19 cellular contexts compared by ENCODE assay signal in genomic region chr17:19268611-19269010, GRCh38. TPM values are rescaled to one million over a fixed set of nuclear protein-coding genes. Genes with fewer than 3 reads are reported as not detected.
A peak's percentile ranks its signal among the peaks of the same experiment; 100 is the strongest.
DNase-seq lines count a peak whose midpoint lies in the region; ATAC-seq and TF ChIP-seq lines count a peak whose summit lies in the region.
"Had no signal": no experiment of that assay in that cellular context is flagged by ENCODE, and none has a peak within 500 bp of the region (broad histone marks: within the 10 kb centered on the region; RNA-seq: fewer than 3 reads in every experiment).

No MANE protein-coding gene starts in this region.

- intact Hi-C loops in transverse colon (cut with DNase I; ENCODE audit: low total_unique reads), result no loop called here

- H3K36me3 Mint-ChIP-seq in nephron (ENCODE audit: low read depth), result peaks cover under 1% of the 10 kb centered on the region
- H3K36me3 Mint-ChIP-seq: activated naive CD4-positive, alpha-beta T cell treated with anti-CD3 and anti-CD28 coated beads, Interleukin-2, amount 10 ng/mL, durations not matched to agents 7 days and 5 days had no signal

- H3K27me3 ChIP-seq in esophagus (ENCODE audit: control insufficient read depth in 1 of 2, insufficient read depth in 2 of 2, low read length in 2 of 2), result no peaks in the 10 kb centered on the region
- no peaks in the 10 kb centered on the region for H3K27me3 ChIP-seq in transverse colon
- H3K27me3 ChIP-seq: SJCRH30, spleen had no signal

- H3K4me3 ChIP-seq in esophagus (ENCODE audit: low read depth in 1 of 2, low read length in 2 of 2), result no peak overlapping the region
- no peak overlapping the region for H3K4me3 ChIP-seq in transverse colon
- H3K4me3 ChIP-seq: BLaER1, SJCRH30, spleen had no signal

- in situ Hi-C loops in transverse colon (cut with MboI; ENCODE audit: low pct_ligation_motif_present in 1 of 4, low pct_unique_long_range_greater_than_20kb in 1 of 4, low sequenced_read_pairs in 3 of 4), result no loop called here

- peak overlapping the region; percentile 59 to 83 (median 81) for H3K27ac Mint-ChIP-seq in nephron
- H3K27ac Mint-ChIP-seq: activated naive CD4-positive, alpha-beta T cell treated with anti-CD3 and anti-CD28 coated beads, Interleukin-2, amount 10 ng/mL, durations not matched to agents 7 days and 5 days; stimulated activated naive CD8-positive, alpha-beta T cell treated with anti-CD3 and anti-CD28 coated beads, Interleukin-15, Interleukin-2, amounts not matched to agents 100 ng/mL and 50 ng/mL, for 24 hours had no signal

- no peak for ATAC-seq in GM18870 (IDR thresholded peaks at IDR 0.05; ENCODE audit: unreplicated experiment)
- ATAC-seq in GM21360 (IDR thresholded peaks at IDR 0.05; ENCODE audit: unreplicated experiment), result no peak

- H3K36me3 ChIP-seq in esophagus (ENCODE audit: control insufficient read depth in 2 of 2, insufficient read depth in 2 of 2, low read length in 1 of 2) (peaks cover 0 to 12% of the 10 kb centered on the region in 2 donors), transverse colon (no peaks in the 10 kb centered on the region)
- H3K36me3 ChIP-seq: BLaER1, spleen had no signal

- DNase-seq in transverse colon (no peak), NCI-H1436 (lab: John Stamatoyannopoulos, UW) (no peak)
- DNase-seq: activated CD4-positive, alpha-beta T cell treated with anti-CD3 and anti-CD28 coated beads for 4 hours; activated naive CD4-positive, alpha-beta T cell treated with anti-CD3 and anti-CD28 coated beads, Interleukin-2, amount 10 ng/mL, durations not matched to agents 7 days and 5 days; DMS79; effector CD8-positive, alpha-beta T cell; NCI-H146; NCI-H345; nucleus accumbens; SJCRH30; T1000 had no signal

- no peak for TF ChIP-seq POLR2A in transverse colon (IDR thresholded peaks at IDR 0.05)

- H3K4me1 ChIP-seq in esophagus (ENCODE audit: control insufficient read depth in 2 of 2, insufficient read depth in 2 of 2, low read length in 1 of 2), result peaks cover 14 to 21% of the 10 kb centered on the region in 2 donors
- H3K4me1 ChIP-seq in transverse colon, result peaks cover 47 to 59% (median 49%) of the 10 kb centered on the region in 4 donors

- H3K27ac ChIP-seq in VCaP (peak overlapping the region; percentile 87), esophagus (ENCODE audit: low read depth in 2 of 2, low read length in 1 of 2) (peak overlapping the region; percentile 44 to 61), transverse colon (peak overlapping the region; percentile 39 to 70 (median 60))
- H3K27ac ChIP-seq: BLaER1, SJCRH30 had no signal

- no peaks in the 10 kb centered on the region for H3K9me3 ChIP-seq in esophagus (ENCODE audit: control insufficient read depth in 2 of 2, insufficient read depth in 1 of 2, low read depth in 1 of 2, low read length in 1 of 2)
- no peaks in the 10 kb centered on the region for H3K9me3 ChIP-seq in transverse colon
- H3K9me3 ChIP-seq: BLaER1, SJCRH30, spleen had no signal

- H3K27me3 Mint-ChIP-seq in nephron (ENCODE audit: low read depth), result no peaks in the 10 kb centered on the region

- no peak for TF ChIP-seq EP300 in transverse colon (IDR thresholded peaks at IDR 0.05; ENCODE audit: low read depth)

- no peak overlapping the region for H3K4me3 Mint-ChIP-seq in nephron
- H3K4me3 Mint-ChIP-seq: activated naive CD4-positive, alpha-beta T cell treated with anti-CD3 and anti-CD28 coated beads, Interleukin-2, amount 10 ng/mL, durations not matched to agents 7 days and 5 days; stimulated activated naive CD8-positive, alpha-beta T cell treated with anti-CD3 and anti-CD28 coated beads, Interleukin-15, Interleukin-2, amounts not matched to agents 100 ng/mL and 50 ng/mL, for 24 hours had no signal

- H3K9me3 Mint-ChIP-seq in nephron, result no peaks in the 10 kb centered on the region
- H3K9me3 Mint-ChIP-seq: activated naive CD4-positive, alpha-beta T cell treated with anti-CD3 and anti-CD28 coated beads, Interleukin-2, amount 10 ng/mL, durations not matched to agents 7 days and 5 days; stimulated activated naive CD8-positive, alpha-beta T cell treated with anti-CD3 and anti-CD28 coated beads, Interleukin-15, Interleukin-2, amounts not matched to agents 100 ng/mL and 50 ng/mL, for 24 hours had no signal

- H3K4me1 Mint-ChIP-seq in nephron, result peaks cover 56% of the 10 kb centered on the region
- H3K4me1 Mint-ChIP-seq: activated naive CD4-positive, alpha-beta T cell treated with anti-CD3 and anti-CD28 coated beads, Interleukin-2, amount 10 ng/mL, durations not matched to agents 7 days and 5 days had no signal

- TF ChIP-seq CTCF in VCaP (conservative IDR thresholded peaks at IDR 0.05) (no peak), nephron (IDR thresholded peaks at IDR 0.05; ENCODE audit: unreplicated experiment in 3 of 3) (no peak), transverse colon (IDR thresholded peaks at IDR 0.05) (no peak)

- WGBS in esophagus, 2 donors, result 41 to 54% methylated on average over 3 of the region's 3 CpGs
- WGBS in transverse colon (ENCODE audit: low coverage in 1 of 2), 2 donors, result 34 to 40% methylated on average over 2 to 3 of the region's 3 CpGs

RNA-seq across cellular contexts. Expression of gene EPN2, which starts 31.4 kb away (rescaled TPM):
- polyA plus RNA-seq in esophagus, result 10 to 100 TPM; 27.9 to 44.7 TPM
- 10 to 100 TPM; 30.4 to 98.7 (median 65.5) TPM for total RNA-seq in transverse colon
